24 cellular contexts compared by ENCODE assay signal in genomic region chr3:126964261-126964660, GRCh38.
"Had no signal": no experiment of that assay in that cellular context is flagged by ENCODE, and none has a peak within 500 bp of the region (broad histone marks: within the 10 kb centered on the region; RNA-seq: fewer than 3 reads in every experiment).

No MANE protein-coding gene starts in this region.

- H3K27ac ChIP-seq: foreskin keratinocyte, hepatocyte, pancreas, skin epidermis, stomach, suprapubic skin, tibial nerve had no signal

- H3K36me3 ChIP-seq: pancreas, stomach, suprapubic skin had no signal

- H3K27me3 ChIP-seq: hepatocyte, pancreas, stomach, suprapubic skin, tibial nerve had no signal

- H2AFZ ChIP-seq: hepatocyte had no signal

- H3K27me3 Mint-ChIP-seq: activated naive CD4-positive, alpha-beta T cell treated with anti-CD3 and anti-CD28 coated beads, Interleukin-2, amount 10 ng/mL, durations not matched to agents 7 days and 5 days had no signal

- H3K27ac Mint-ChIP-seq: activated naive CD4-positive, alpha-beta T cell treated with anti-CD3 and anti-CD28 coated beads, Interleukin-2, amount 10 ng/mL, durations not matched to agents 7 days and 5 days; immature natural killer cell; natural killer cell; stimulated activated effector memory CD8-positive, alpha-beta T cell treated with anti-CD3 and anti-CD28 coated beads, Interleukin-12 subunit alpha, Interleukin-12 subunit beta, amount 100 ng/mL, for 72 hours; T-helper 17 cell had no signal

- H3K4me1 Mint-ChIP-seq: activated naive CD4-positive, alpha-beta T cell treated with anti-CD3 and anti-CD28 coated beads, Interleukin-2, amount 10 ng/mL, durations not matched to agents 7 days and 5 days; immature natural killer cell; natural killer cell had no signal

- FAIRE-seq: pancreas had no signal

- H3K36me3 Mint-ChIP-seq: activated naive CD4-positive, alpha-beta T cell treated with anti-CD3 and anti-CD28 coated beads, Interleukin-2, amount 10 ng/mL, durations not matched to agents 7 days and 5 days; natural killer cell; stimulated activated effector memory CD8-positive, alpha-beta T cell treated with anti-CD3 and anti-CD28 coated beads, Interleukin-12 subunit alpha, Interleukin-12 subunit beta, amount 100 ng/mL, for 72 hours had no signal

- H3K79me2 ChIP-seq: hepatocyte had no signal

- DNase-seq: activated CD4-positive, alpha-beta T cell treated with anti-CD3 and anti-CD28 coated beads for 4 hours; activated CD4-positive, alpha-beta T cell treated with anti-CD3 and anti-CD28 coated beads, Interleukin-2, amount 50 U/mL, for 48 hours; activated CD4-positive, CD25-positive, alpha-beta regulatory T cell; activated effector memory CD4-positive, alpha-beta T cell treated with anti-CD3 and anti-CD28 coated beads, Interleukin-2, amount 50 U/mL, for 16 hours; activated naive CD4-positive, alpha-beta T cell treated with anti-CD3 and anti-CD28 coated beads, Interleukin-2, amount 10 ng/mL, durations not matched to agents 7 days and 5 days; activated T-cell treated with anti-CD3 and anti-CD28 coated beads for 4 hours; amygdala; dermis blood vessel endothelial cell; effector CD8-positive, alpha-beta T cell; foreskin keratinocyte; immature natural killer cell; midbrain; natural killer cell; stimulated activated CD4-positive, alpha-beta T cell treated with anti-CD3 and anti-CD28 coated beads, Interleukin-2, amount 100 ng/mL, for 24 hours; stomach; SW 1271; T-helper 17 cell had no signal

- H3K4me2 ChIP-seq: hepatocyte had no signal

- H3K9me3 Mint-ChIP-seq: activated naive CD4-positive, alpha-beta T cell treated with anti-CD3 and anti-CD28 coated beads, Interleukin-2, amount 10 ng/mL, durations not matched to agents 7 days and 5 days; immature natural killer cell; natural killer cell; stimulated activated effector memory CD8-positive, alpha-beta T cell treated with anti-CD3 and anti-CD28 coated beads, Interleukin-12 subunit alpha, Interleukin-12 subunit beta, amount 100 ng/mL, for 72 hours had no signal

- ATAC-seq: foreskin keratinocyte; natural killer cell; pancreas; right cardiac atrium; stimulated activated effector memory CD8-positive, alpha-beta T cell treated with anti-CD3 and anti-CD28 coated beads, Interleukin-12 subunit alpha, Interleukin-12 subunit beta, amount 100 ng/mL, for 72 hours; T-helper 17 cell had no signal

- H3K9me3 ChIP-seq: pancreas, stomach, suprapubic skin, tibial nerve had no signal

- H3K4me3 ChIP-seq: hepatocyte, pancreas, skin epidermis, stomach, suprapubic skin, tibial nerve had no signal

- H3K4me3 Mint-ChIP-seq: activated naive CD4-positive, alpha-beta T cell treated with anti-CD3 and anti-CD28 coated beads, Interleukin-2, amount 10 ng/mL, durations not matched to agents 7 days and 5 days; immature natural killer cell; natural killer cell; stimulated activated effector memory CD8-positive, alpha-beta T cell treated with anti-CD3 and anti-CD28 coated beads, Interleukin-12 subunit alpha, Interleukin-12 subunit beta, amount 100 ng/mL, for 72 hours; T-helper 17 cell had no signal
